Comparison of ENCODE assay signal across 21 cellular contexts in the genomic region with DNA sequence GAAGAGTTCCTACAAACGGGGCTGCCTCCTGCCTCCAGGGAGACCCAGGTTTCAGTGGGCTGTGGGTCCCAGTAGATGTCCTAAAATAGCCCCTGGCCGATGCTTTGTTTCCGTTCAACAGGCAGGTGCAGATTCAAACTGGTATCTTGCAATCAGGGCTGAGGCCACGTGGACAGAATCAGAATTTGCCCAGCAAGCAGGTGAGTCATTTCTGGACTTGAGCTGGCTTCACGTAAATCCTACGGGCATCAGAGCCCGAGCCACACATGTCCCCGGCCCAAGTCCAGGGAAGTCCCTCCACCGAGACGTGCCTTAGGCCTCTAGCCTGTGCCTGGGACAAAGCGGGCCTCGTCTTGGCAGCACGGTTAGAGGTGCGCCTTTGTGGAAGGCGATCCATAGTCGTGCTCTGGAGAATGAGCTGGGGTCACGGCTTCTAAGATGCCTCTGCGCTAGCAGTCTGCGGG.
DNase-seq lines count a peak whose midpoint lies in the region; ATAC-seq and TF ChIP-seq lines count a peak whose summit lies in the region.
"Had no signal": no experiment of that assay in that cellular context is flagged by ENCODE, and none has a peak within 500 bp of the region (broad histone marks: within the 10 kb centered on the region; RNA-seq: fewer than 3 reads in every experiment).

No MANE protein-coding gene starts in this region.

- H3K4me3 ChIP-seq in KMS-11 (IDR thresholded peaks at IDR 0.05; ENCODE audit: insufficient read depth, low read depth, low read length), result no peak overlapping the region
- no peak overlapping the region for H3K4me3 ChIP-seq in iPS-20b (ENCODE audit: low read length)
- H3K4me3 ChIP-seq in tibial artery, result no peak overlapping the region
- H3K4me3 ChIP-seq: A549, HAP-1, thyroid gland had no signal

- H3K9me3 ChIP-seq in iPS-20b (ENCODE audit: insufficient read depth, low read depth, low read length) (no peaks in the 10 kb centered on the region), tibial artery (no peaks in the 10 kb centered on the region)
- H3K9me3 ChIP-seq: A549, HAP-1, thyroid gland had no signal

- H4K20me1 ChIP-seq in KMS-11 (ENCODE audit: insufficient read depth), result no peaks in the 10 kb centered on the region

- ATAC-seq in GM21786 (IDR thresholded peaks at IDR 0.05; ENCODE audit: unreplicated experiment), result no peak
- ATAC-seq: A549; left cardiac atrium; Right ventricle myocardium inferior; stimulated activated effector memory CD8-positive, alpha-beta T cell treated with anti-CD3 and anti-CD28 coated beads, Interleukin-12 subunit alpha, Interleukin-12 subunit beta, amount 100 ng/mL, for 72 hours; T-cell had no signal

- TF ChIP-seq CTCF in KMS-11 (conservative IDR thresholded peaks at IDR 0.05; ENCODE audit: low read depth, low read length), result no peak
- TF ChIP-seq CTCF in tibial artery (IDR thresholded peaks at IDR 0.05), result no peak

- peak; percentile 15 for DNase-seq in activated CD8-positive, alpha-beta memory T cell treated with anti-CD3 and anti-CD28 coated beads, Interleukin-2, amount 50 U/mL, for 48 hours
- no peak for DNase-seq in activated CD8-positive, alpha-beta memory T cell treated with anti-CD3 and anti-CD28 coated beads, Interleukin-2, amount 50 U/mL, for 4 hours
- DNase-seq in tibial artery (peak; percentile 12 to 51), NCI-H1105 treated with DMSO at 0.1 percent for 48 hours (lab: John Stamatoyannopoulos, UW) (no peak)
- no peak for DNase-seq in stimulated activated CD4-positive, alpha-beta T cell treated with anti-CD3 and anti-CD28 coated beads, Interleukin-1b, Interleukin-23, amount 100 ng/mL, for 48 hours
- DNase-seq: activated CD4-positive, alpha-beta T cell treated with anti-CD3 and anti-CD28 coated beads, Interleukin-2, amount 50 U/mL, for 48 hours; activated naive CD8-positive, alpha-beta T cell treated with anti-CD3 and anti-CD28 coated beads, Interleukin-2, amount 10 ng/mL, durations not matched to agents 7 days and 5 days; cortex of kidney; hypothalamus; left cardiac atrium; NCI-H1930; NCI-H446; T-cell; thyroid gland had no signal

- peak overlapping the region; percentile 21; the same call in 1 of the 2 replicates for H2AFZ ChIP-seq in KMS-11 (ENCODE audit: low read depth)

- intact Hi-C loops in tibial artery (cut with DNase I; ENCODE audit: low total_unique reads), result no loop called here

- no peaks in the 10 kb centered on the region for H3K79me2 ChIP-seq in KMS-11 (ENCODE audit: insufficient read depth, low read depth)

- H3K36me3 ChIP-seq in KMS-11 (ENCODE audit: insufficient read depth) (no peaks in the 10 kb centered on the region), iPS-20b (ENCODE audit: insufficient read depth, low read depth, low read length) (no peaks in the 10 kb centered on the region), tibial artery (no peaks in the 10 kb centered on the region)
- H3K36me3 ChIP-seq: HAP-1, thyroid gland had no signal

- H3K27me3 ChIP-seq in KMS-11 (ENCODE audit: insufficient read depth, low read depth), result no peaks in the 10 kb centered on the region
- H3K27me3 ChIP-seq in iPS-20b (ENCODE audit: insufficient read depth, low read length), result peaks cover 27% of the 10 kb centered on the region
- H3K27me3 ChIP-seq in tibial artery, result no peaks in the 10 kb centered on the region
- H3K27me3 ChIP-seq: thyroid gland had no signal

- peak overlapping the region; percentile 55 for H3K4me2 ChIP-seq in KMS-11
- H3K4me2 ChIP-seq: A549 had no signal

- H3K27ac ChIP-seq in KMS-11 (peak overlapping the region; percentile 87), iPS-20b (ENCODE audit: low read length) (no peak overlapping the region), tibial artery (no peak overlapping the region)
- H3K27ac ChIP-seq: A549, thyroid gland had no signal

- H3K4me1 ChIP-seq in KMS-11 (ENCODE audit: low read depth, poor library complexity, severe bottlenecking) (peaks cover 63% of the 10 kb centered on the region), iPS-20b (ENCODE audit: insufficient read depth, low read length) (peaks cover 14% of the 10 kb centered on the region; the same call in 1 of the 2 replicates), tibial artery (no peaks in the 10 kb centered on the region)
- H3K4me1 ChIP-seq: A549, HAP-1, thyroid gland had no signal

- H3K9ac ChIP-seq in KMS-11 (peak overlapping the region; percentile 58), iPS-20b (ENCODE audit: low read depth, low read length) (peak overlapping the region; percentile 0; the same call in 1 of the 2 replicates)

Comparison
In these comparisons a context has a peak if more than half of its experiments do, and no peak if none do; other contexts are left out.
1. DNase-seq: peak in activated CD8-positive, alpha-beta memory T cell treated with anti-CD3 and anti-CD28 coated beads, Interleukin-2, amount 50 U/mL, for 48 hours (single experiment) and tibial artery (2 of 2); none in activated CD8-positive, alpha-beta memory T cell treated with anti-CD3 and anti-CD28 coated beads, Interleukin-2, amount 50 U/mL, for 4 hours (single experiment), NCI-H1105 treated with DMSO at 0.1 percent for 48 hours (single experiment) and stimulated activated CD4-positive, alpha-beta T cell treated with anti-CD3 and anti-CD28 coated beads, Interleukin-1b, Interleukin-23, amount 100 ng/mL, for 48 hours (single experiment).